ENCODE assay signal across 22 cellular contexts in genomic region chr2:115443550-115444185, GRCh38.
DNase-seq lines count a peak whose midpoint lies in the region; ATAC-seq and TF ChIP-seq lines count a peak whose summit lies in the region.
"Had no signal": no experiment of that assay in that cellular context is flagged by ENCODE, and none has a peak within 500 bp of the region (broad histone marks: within the 10 kb centered on the region; RNA-seq: fewer than 3 reads in every experiment).

No MANE protein-coding gene starts in this region.

- no peak for TF ChIP-seq CTCF in omental fat pad (IDR thresholded peaks at IDR 0.05)

- DNase-seq in ELF-1 (ENCODE audit: low read depth, low spot score) (peak; percentile 81), NCI-H460 (ENCODE audit: extremely low read depth, low read depth) (peak; percentile 85), islet precursor cell (peak; percentile 90), omental fat pad (ENCODE audit: low spot score) (no peak), SIG-M5 treated with dmso at 0.1 percent for 504 hours (lab: John Stamatoyannopoulos, UW; ENCODE audit: unreplicated experiment) (no peak), DMS79 treated with DMSO at 0.1 percent for 48 hours (lab: John Stamatoyannopoulos, UW) (no peak), HT-29 (ENCODE audit: low spot score) (no peak)
- DNase-seq: CD4-positive, CD25-positive, alpha-beta regulatory T cell; DMS53; GDM1; Karpas-422; NCI-H1092 treated with DMSO at 0.1 percent for 48 hours; NCI-H1436; NCI-H187; NCI-H2171 treated with DMSO at 0.1 percent for 48 hours; NCI-H524 treated with DMSO at 0.1 percent for 48 hours; NCI-H82; NK-92 treated with Interleukin-12 subunit alpha and Interleukin-12 subunit beta, amount 100 ng/mL, for 24 hours; PC-9 had no signal

- peak; percentile 70 for ATAC-seq in omental fat pad (ENCODE audit: low FRiP score)
- ATAC-seq: GM12878, HepG2, Right ventricle myocardium inferior had no signal

Comparison
In these comparisons a context has a peak if more than half of its experiments do, and no peak if none do; other contexts are left out.
1. DNase-seq: peak in ELF-1 (single experiment), NCI-H460 (single experiment) and islet precursor cell (single experiment); none in omental fat pad (single experiment), SIG-M5 treated with dmso at 0.1 percent for 504 hours (single experiment), DMS79 treated with DMSO at 0.1 percent for 48 hours (single experiment) and HT-29 (single experiment).